ENCODE assay signal across 1 cellular context in the genomic region with DNA sequence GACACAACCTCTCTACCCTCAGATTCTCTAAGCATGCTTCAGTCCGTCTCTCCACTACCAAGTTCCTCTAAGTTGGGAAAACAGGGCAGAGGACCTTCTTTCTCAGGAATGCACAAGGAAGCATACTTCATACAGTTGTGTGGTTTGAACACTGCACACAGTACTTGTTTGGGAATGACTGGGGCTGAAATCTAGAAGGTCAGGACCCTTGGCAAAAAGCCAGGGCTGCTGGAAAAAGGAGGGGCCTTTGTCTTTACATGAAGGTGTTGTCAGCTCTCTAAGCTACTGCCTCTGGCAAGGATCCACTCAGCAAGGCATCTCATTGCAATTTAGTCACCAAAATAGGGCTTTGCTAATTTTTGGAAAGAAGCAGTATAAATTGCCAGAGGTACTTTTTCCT.
TF ChIP-seq lines count a peak whose summit lies in the region.

No MANE protein-coding gene starts in this region.

TF ChIP-seq in H1, 55 proteins besides CTCF, POLR2A, EP300 and RAD21:
- TF ChIP-seq JUND (IDR thresholded peaks at IDR 0.05; ENCODE audit: low read length), result no peak
- TF ChIP-seq, protein P1, sequence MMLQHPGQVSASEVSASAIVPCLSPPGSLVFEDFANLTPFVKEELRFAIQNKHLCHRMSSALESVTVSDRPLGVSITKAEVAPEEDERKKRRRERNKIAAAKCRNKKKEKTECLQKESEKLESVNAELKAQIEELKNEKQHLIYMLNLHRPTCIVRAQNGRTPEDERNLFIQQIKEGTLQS (IDR thresholded peaks at IDR 0.05; ENCODE audit: insufficient read depth, low read depth, low read length), result no peak
- no peak for TF ChIP-seq MAFK (IDR thresholded peaks at IDR 0.05; ENCODE audit: low read depth, low read length)
- no peak for TF ChIP-seq HDAC6 (IDR thresholded peaks at IDR 0.05; ENCODE audit: low read depth, low read length)
- TF ChIP-seq SIRT6 (IDR thresholded peaks at IDR 0.05; ENCODE audit: low read length), result no peak
- TF ChIP-seq CREB1 (IDR thresholded peaks at IDR 0.05), result no peak
- no peak for TF ChIP-seq SAP30 (IDR thresholded peaks at IDR 0.05; ENCODE audit: insufficient read depth, insufficient replicate concordance, low read length)
- TF ChIP-seq SUZ12 (IDR thresholded peaks at IDR 0.05; ENCODE audit: low read length), result no peak
- TF ChIP-seq FOSL1 (IDR thresholded peaks at IDR 0.05; ENCODE audit: insufficient read depth, low read depth, low read length), result no peak
- no peak for TF ChIP-seq RNF2 (IDR thresholded peaks at IDR 0.05; ENCODE audit: borderline replicate concordance, low read depth, low read length, missing control alignments, poor library complexity, severe bottlenecking)
